In genomic region chr18:59484796-59485328, GRCh38 we compare ENCODE assay signal across 17 cellular contexts.
DNase-seq lines count a peak whose midpoint lies in the region; ATAC-seq, FAIRE-seq and TF ChIP-seq lines count a peak whose summit lies in the region.
"Had no signal": no experiment of that assay in that cellular context is flagged by ENCODE, and none has a peak within 500 bp of the region (broad histone marks: within the 10 kb centered on the region; RNA-seq: fewer than 3 reads in every experiment).

No MANE protein-coding gene starts in this region.

- H2AFZ ChIP-seq in mammary epithelial cell (ENCODE audit: low read depth, low read length) = no peak overlapping the region
- H2AFZ ChIP-seq in astrocyte (ENCODE audit: low read depth, low read length) = no peak overlapping the region
- H2AFZ ChIP-seq in hepatocyte = no peak overlapping the region

- in situ Hi-C loops in mammary epithelial cell (cut with MboI; ENCODE audit: low sequenced_read_pairs in 2 of 2) = no loop called here

- no peaks in the 10 kb centered on the region for H3K27me3 Mint-ChIP-seq in MCF 10A (ENCODE audit: insufficient read depth, unreplicated experiment)
- H3K27me3 Mint-ChIP-seq in astrocyte (ENCODE audit: low read depth, unreplicated experiment) = peaks cover 4% of the 10 kb centered on the region
- H3K27me3 Mint-ChIP-seq: brain had no signal

- H3K4me3 Mint-ChIP-seq in MCF 10A (ENCODE audit: unreplicated experiment) = peak overlapping the region; percentile 6
- no peak overlapping the region for H3K4me3 Mint-ChIP-seq in astrocyte (ENCODE audit: unreplicated experiment)
- no peak overlapping the region for H3K4me3 Mint-ChIP-seq in stimulated activated effector memory CD8-positive, alpha-beta T cell treated with anti-CD3 and anti-CD28 coated beads, Interleukin-12 subunit alpha, Interleukin-12 subunit beta, amount 100 ng/mL, for 72 hours
- H3K4me3 Mint-ChIP-seq: activated B cell treated with CpG ODN at 0.5 μM for 24 hours; brain; T-helper 1 cell treated with Interleukin-12 subunit alpha and Interleukin-12 subunit beta and Interleukin-4 antibody, amounts not matched to agents 30 μg/mL and 1 μg/mL, for 36 hours had no signal

- no peaks in the 10 kb centered on the region for H3K9me2 ChIP-seq in hepatocyte (replicated peaks; ENCODE audit: insufficient read depth)

- POLR2A ChIA-PET in MCF 10A (lab: Yijun Ruan, JAX) = interaction anchor here (1.1 to 1.5 kb wide), 4 partner anchors 18 to 77 kb away, joined by 3 to 6 read pairs (median 4); no protein-coding TSS in a partner anchor

- H3K4me2 ChIP-seq in mammary epithelial cell (ENCODE audit: insufficient read depth, low read depth, low read length) (no peak overlapping the region), astrocyte (ENCODE audit: low read length) (no peak overlapping the region), hepatocyte (peak overlapping the region; percentile 26)

- no peaks in the 10 kb centered on the region for H3K9me3 ChIP-seq in mammary epithelial cell (replicated peaks; ENCODE audit: insufficient read depth, low read length)
- no peaks in the 10 kb centered on the region for H3K9me3 ChIP-seq in astrocyte (ENCODE audit: insufficient read depth, low read depth, low read length)
- H3K9me3 ChIP-seq in hepatocyte (ENCODE audit: low read depth) = no peaks in the 10 kb centered on the region
- no peaks in the 10 kb centered on the region for H3K9me3 ChIP-seq in upper lobe of right lung
- H3K9me3 ChIP-seq: ovary had no signal

- FAIRE-seq in astrocyte (lab: Jason Lieb, UNC) = no peak
- FAIRE-seq: A204.1, HTR-8/SVneo had no signal

- H3K9me3 Mint-ChIP-seq in MCF 10A (ENCODE audit: unreplicated experiment) = no peaks in the 10 kb centered on the region
- no peaks in the 10 kb centered on the region for H3K9me3 Mint-ChIP-seq in astrocyte (ENCODE audit: unreplicated experiment)
- H3K9me3 Mint-ChIP-seq in stimulated activated effector memory CD8-positive, alpha-beta T cell treated with anti-CD3 and anti-CD28 coated beads, Interleukin-12 subunit alpha, Interleukin-12 subunit beta, amount 100 ng/mL, for 72 hours = no peaks in the 10 kb centered on the region
- H3K9me3 Mint-ChIP-seq: activated B cell treated with CpG ODN at 0.5 μM for 24 hours; brain; T-helper 1 cell treated with Interleukin-12 subunit alpha and Interleukin-12 subunit beta and Interleukin-4 antibody, amounts not matched to agents 30 μg/mL and 1 μg/mL, for 36 hours had no signal

- DNase-seq in MCF 10A (ENCODE audit: unreplicated experiment) (peak; percentile 85), mammary epithelial cell (no peak), astrocyte (ENCODE audit: low read depth) (peak; percentile 59), hepatocyte (ENCODE audit: low spot score) (peak; percentile 41), upper lobe of right lung (no peak), SW480 (ENCODE audit: low spot score) (no peak)
- no peak for DNase-seq in stimulated activated effector memory CD8-positive, alpha-beta T cell treated with anti-CD3 and anti-CD28 coated beads, Interleukin-12 subunit alpha, Interleukin-12 subunit beta, amount 100 ng/mL, for 72 hours (ENCODE audit: low spot score in 2 of 2)
- DNase-seq: activated B cell treated with CpG ODN at 0.5 μM for 24 hours, activated gamma-delta T cell, MM.1S, ovary had no signal

- 39% methylated on average over 6 of the region's 6 CpGs for WGBS in mammary epithelial cell (ENCODE audit: low coverage, missing lambda C conversion rate)
- WGBS in hepatocyte (ENCODE audit: low lambda C conversion rate, missing lambda C conversion rate) = 12% methylated on average over 6 of the region's 6 CpGs

- ATAC-seq in upper lobe of right lung (peak; percentile 31), GM19455 (IDR thresholded peaks at IDR 0.05; ENCODE audit: unreplicated experiment) (no peak)
- ATAC-seq in stimulated activated effector memory CD8-positive, alpha-beta T cell treated with anti-CD3 and anti-CD28 coated beads, Interleukin-12 subunit alpha, Interleukin-12 subunit beta, amount 100 ng/mL, for 72 hours = no peak

- no peaks in the 10 kb centered on the region for H3K36me3 ChIP-seq in mammary epithelial cell (ENCODE audit: insufficient read depth, low read length)
- no peaks in the 10 kb centered on the region for H3K36me3 ChIP-seq in astrocyte (ENCODE audit: insufficient read depth, low read length)
- H3K36me3 ChIP-seq in hepatocyte (replicated peaks; ENCODE audit: insufficient read depth, low read depth) = no peaks in the 10 kb centered on the region
- no peaks in the 10 kb centered on the region for H3K36me3 ChIP-seq in upper lobe of right lung
- H3K36me3 ChIP-seq: ovary had no signal

- BruUV-seq in MCF 10A (replicated peaks; lab: Mats Ljungman, UMichigan) (no TSS peak), mammary epithelial cell (replicated peaks; lab: Mats Ljungman, UMichigan) (no TSS peak)

- H3K4me1 Mint-ChIP-seq in MCF 10A (ENCODE audit: insufficient read depth, unreplicated experiment) (peaks cover 10% of the 10 kb centered on the region), astrocyte (ENCODE audit: low read depth, unreplicated experiment) (peaks cover 2% of the 10 kb centered on the region)
- H3K4me1 Mint-ChIP-seq in stimulated activated effector memory CD8-positive, alpha-beta T cell treated with anti-CD3 and anti-CD28 coated beads, Interleukin-12 subunit alpha, Interleukin-12 subunit beta, amount 100 ng/mL, for 72 hours = no peaks in the 10 kb centered on the region
- H3K4me1 Mint-ChIP-seq: brain had no signal

- dilution Hi-C loops in mammary epithelial cell (cut with HindIII; ENCODE audit: low sequenced_read_pairs) = loop anchor here (10.0 kb wide), 1 partner anchor 60 kb away; no protein-coding TSS in a partner anchor

- intact Hi-C loops in MCF 10A (cut with micrococcal nuclease) = no loop called here
- intact Hi-C loops in mammary epithelial cell (cut with micrococcal nuclease) = no loop called here
- intact Hi-C loops in upper lobe of right lung (cut with DNase I) = no loop called here

- H3K4me3 ChIP-seq in mammary epithelial cell (replicated peaks in 1 of 3; ENCODE audit: insufficient read depth in 1 of 3, low read depth in 2 of 3, low read length in 3 of 3) (no peak overlapping the region), astrocyte (ENCODE audit: insufficient read depth, low read depth, low read length) (no peak overlapping the region), hepatocyte (no peak overlapping the region), upper lobe of right lung (no peak overlapping the region)
- H3K4me3 ChIP-seq: ovary had no signal

- H3K4me1 ChIP-seq in mammary epithelial cell (ENCODE audit: insufficient read depth, low read length) (no peaks in the 10 kb centered on the region), astrocyte (ENCODE audit: insufficient read depth, low read length) (no peaks in the 10 kb centered on the region), hepatocyte (ENCODE audit: insufficient read depth) (peaks cover 11% of the 10 kb centered on the region), upper lobe of right lung (peaks cover 5% of the 10 kb centered on the region)

- TF ChIP-seq CTCF in MCF 10A (IDR thresholded peaks at IDR 0.05; ENCODE audit: unreplicated experiment) (no peak), mammary epithelial cell (conservative IDR thresholded peaks at IDR 0.05 in 1 of 2, IDR thresholded peaks at IDR 0.05 in 1 of 2; ENCODE audit: extremely low read depth in 1 of 2, insufficient read depth in 1 of 2, low read depth in 1 of 2, low read length in 2 of 2) (no peak), astrocyte (IDR thresholded peaks at IDR 0.05; ENCODE audit: insufficient read depth, low read depth, low read length) (no peak), hepatocyte (IDR thresholded peaks at IDR 0.05; ENCODE audit: poor library complexity) (no peak), upper lobe of right lung (IDR thresholded peaks at IDR 0.05) (no peak)

- no peaks in the 10 kb centered on the region for H4K20me1 ChIP-seq in mammary epithelial cell (ENCODE audit: insufficient read depth, low read length)
- H4K20me1 ChIP-seq in astrocyte (ENCODE audit: insufficient read depth, low read length) = no peaks in the 10 kb centered on the region
- H4K20me1 ChIP-seq in hepatocyte (ENCODE audit: insufficient read depth, poor library complexity, severe bottlenecking) = no peaks in the 10 kb centered on the region

- peak overlapping the region; percentile 51 for H3K27ac Mint-ChIP-seq in MCF 10A (ENCODE audit: low read depth, unreplicated experiment)
- H3K27ac Mint-ChIP-seq in astrocyte (ENCODE audit: unreplicated experiment) = no peak overlapping the region
- H3K27ac Mint-ChIP-seq in stimulated activated effector memory CD8-positive, alpha-beta T cell treated with anti-CD3 and anti-CD28 coated beads, Interleukin-12 subunit alpha, Interleukin-12 subunit beta, amount 100 ng/mL, for 72 hours = no peak overlapping the region
- H3K27ac Mint-ChIP-seq: activated B cell treated with CpG ODN at 0.5 μM for 24 hours; T-helper 1 cell treated with Interleukin-12 subunit alpha and Interleukin-12 subunit beta and Interleukin-4 antibody, amounts not matched to agents 30 μg/mL and 1 μg/mL, for 36 hours had no signal

- H3K9ac ChIP-seq in mammary epithelial cell (ENCODE audit: insufficient read depth, low read length) (no peak overlapping the region), astrocyte (ENCODE audit: low read length) (no peak overlapping the region)

- H3K27me3 ChIP-seq in mammary epithelial cell (ENCODE audit: insufficient read depth, low read length) (no peaks in the 10 kb centered on the region), astrocyte (ENCODE audit: insufficient read depth, low read length) (no peaks in the 10 kb centered on the region), hepatocyte (no peaks in the 10 kb centered on the region), upper lobe of right lung (no peaks in the 10 kb centered on the region)
- H3K27me3 ChIP-seq: ovary had no signal

- H3K36me3 Mint-ChIP-seq in MCF 10A (ENCODE audit: insufficient read depth, unreplicated experiment) (no peaks in the 10 kb centered on the region), astrocyte (ENCODE audit: low read depth, unreplicated experiment) (no peaks in the 10 kb centered on the region)
- no peaks in the 10 kb centered on the region for H3K36me3 Mint-ChIP-seq in stimulated activated effector memory CD8-positive, alpha-beta T cell treated with anti-CD3 and anti-CD28 coated beads, Interleukin-12 subunit alpha, Interleukin-12 subunit beta, amount 100 ng/mL, for 72 hours
- H3K36me3 Mint-ChIP-seq: brain had no signal

- no peak overlapping the region for H3K27ac ChIP-seq in mammary epithelial cell (ENCODE audit: insufficient read depth, low read depth, low read length)
- no peak overlapping the region for H3K27ac ChIP-seq in astrocyte (ENCODE audit: low read depth, low read length)
- H3K27ac ChIP-seq in hepatocyte = no peak overlapping the region
- no peak overlapping the region for H3K27ac ChIP-seq in upper lobe of right lung
- H3K27ac ChIP-seq: RWPE1 had no signal

- CTCF ChIA-PET in MCF 10A (lab: Yijun Ruan, JAX) (interaction anchor here (0.6 to 2.4 kb wide), 4 partner anchors 23 to 1064 kb away, joined by 3 to 10 read pairs (median 4); no protein-coding TSS in a partner anchor), mammary epithelial cell (lab: Charles Lee; ENCODE audit: low non-redundant PET) (no interaction called here)

- H3K79me2 ChIP-seq in mammary epithelial cell (ENCODE audit: insufficient read depth, low read length) (no peaks in the 10 kb centered on the region), astrocyte (ENCODE audit: insufficient read depth, low read length) (no peaks in the 10 kb centered on the region), hepatocyte (no peaks in the 10 kb centered on the region)

Comparison
In these comparisons a context has a peak if more than half of its experiments do, and no peak if none do; other contexts are left out.
1. DNase-seq: peak in MCF 10A (single experiment), astrocyte (single experiment) and hepatocyte (single experiment); none in mammary epithelial cell (single experiment), upper lobe of right lung (single experiment), stimulated activated effector memory CD8-positive, alpha-beta T cell treated with anti-CD3 and anti-CD28 coated beads, Interleukin-12 subunit alpha, Interleukin-12 subunit beta, amount 100 ng/mL, for 72 hours (0 of 2) and SW480 (single experiment).